9 cellular contexts compared by ENCODE assay signal in the genomic region with DNA sequence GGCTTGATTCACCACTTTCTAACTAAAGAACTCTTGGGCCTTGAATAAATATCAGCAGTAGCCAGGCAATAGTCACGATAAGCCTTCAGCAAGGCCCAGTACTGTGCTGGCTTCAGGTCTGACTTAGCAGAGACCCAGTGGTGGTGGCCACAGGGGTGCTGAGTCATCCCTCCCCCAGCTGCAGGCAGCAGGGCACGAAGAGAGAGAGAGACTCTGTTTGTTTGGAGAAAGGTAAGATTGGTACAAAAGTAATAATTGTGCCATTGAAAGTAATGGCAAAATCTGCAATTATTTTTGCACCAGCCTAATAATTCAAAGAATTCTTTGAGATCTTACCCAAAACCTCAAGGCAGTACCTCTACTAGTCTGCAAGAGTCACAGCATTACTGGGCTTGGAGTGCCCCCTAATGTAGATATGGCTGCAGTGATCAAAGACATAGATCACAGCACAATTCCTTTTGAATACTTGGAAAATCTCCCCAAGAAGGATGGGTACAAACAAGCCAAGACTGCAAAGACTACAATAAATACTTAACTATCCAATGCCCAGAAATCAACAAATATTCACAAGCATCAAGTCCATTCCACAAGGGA.
DNase-seq lines count a peak whose midpoint lies in the region; ATAC-seq, FAIRE-seq and TF ChIP-seq lines count a peak whose summit lies in the region.
"Had no signal": no experiment of that assay in that cellular context is flagged by ENCODE, and none has a peak within 500 bp of the region (broad histone marks: within the 10 kb centered on the region; RNA-seq: fewer than 3 reads in every experiment).

No MANE protein-coding gene starts in this region.

- no peaks in the 10 kb centered on the region for H3K27me3 ChIP-seq in upper lobe of right lung

- CTCF ChIA-PET in RWPE1 (lab: Yijun Ruan, JAX) = interaction anchor here (0.6 to 1.0 kb wide), 2 partner anchors 40 to 49 kb away, joined by 4 to 5 read pairs; no protein-coding TSS in a partner anchor

- H3K27ac ChIP-seq in upper lobe of right lung (no peak overlapping the region), RWPE1 (no peak overlapping the region)

- DNase-seq in NCI-H69 (lab: John Stamatoyannopoulos, UW) = peak; percentile 3
- DNase-seq in fibroblast of pulmonary artery (ENCODE audit: low read depth) = peak; percentile 17
- no peak for DNase-seq in upper lobe of right lung
- no peak for DNase-seq in NCI-H2171 treated with DMSO at 0.1 percent for 48 hours (lab: John Stamatoyannopoulos, UW)
- no peak for DNase-seq in RWPE1 (ENCODE audit: low spot score)

- H3K4me3 ChIP-seq in fibroblast of pulmonary artery (replicated peaks; ENCODE audit: low read depth, low read length) (no peak overlapping the region), upper lobe of right lung (no peak overlapping the region)

- peaks cover 3% of the 10 kb centered on the region for H3K4me1 ChIP-seq in upper lobe of right lung

- ATAC-seq in GM18498 (IDR thresholded peaks at IDR 0.05; ENCODE audit: unreplicated experiment) (peak; percentile 46), HG02852 (IDR thresholded peaks at IDR 0.05; ENCODE audit: unreplicated experiment) (peak; percentile 35), upper lobe of right lung (peak; percentile 51)

- peak; percentile 89 for FAIRE-seq in A204.1 (lab: Jason Lieb, UNC)
- FAIRE-seq: endometrium had no signal

- POLR2A ChIA-PET in RWPE1 (lab: Yijun Ruan, JAX; ENCODE audit: low non-redundant PET) = no interaction called here

- no peaks in the 10 kb centered on the region for H3K36me3 ChIP-seq in upper lobe of right lung

- TF ChIP-seq CTCF in fibroblast of pulmonary artery (IDR thresholded peaks at IDR 0.05; ENCODE audit: low read length, missing control alignments) (no peak), upper lobe of right lung (IDR thresholded peaks at IDR 0.05) (peak; percentile 39), RWPE1 (conservative IDR thresholded peaks at IDR 0.05; ENCODE audit: low read depth) (no peak)

- H3K9me3 ChIP-seq in upper lobe of right lung = no peaks in the 10 kb centered on the region

- intact Hi-C loops in upper lobe of right lung (cut with DNase I) = no loop called here

Comparison
In these comparisons a context has a peak if more than half of its experiments do, and no peak if none do; other contexts are left out.
1. DNase-seq: peak in NCI-H69 (single experiment) and fibroblast of pulmonary artery (single experiment); none in upper lobe of right lung (single experiment), NCI-H2171 treated with DMSO at 0.1 percent for 48 hours (single experiment) and RWPE1 (single experiment).
2. Peak in every context shown above with its lines, with median percentiles within 50 percentile points of each other: ATAC-seq.